11 cellular contexts compared by ENCODE assay signal in the genomic region with DNA sequence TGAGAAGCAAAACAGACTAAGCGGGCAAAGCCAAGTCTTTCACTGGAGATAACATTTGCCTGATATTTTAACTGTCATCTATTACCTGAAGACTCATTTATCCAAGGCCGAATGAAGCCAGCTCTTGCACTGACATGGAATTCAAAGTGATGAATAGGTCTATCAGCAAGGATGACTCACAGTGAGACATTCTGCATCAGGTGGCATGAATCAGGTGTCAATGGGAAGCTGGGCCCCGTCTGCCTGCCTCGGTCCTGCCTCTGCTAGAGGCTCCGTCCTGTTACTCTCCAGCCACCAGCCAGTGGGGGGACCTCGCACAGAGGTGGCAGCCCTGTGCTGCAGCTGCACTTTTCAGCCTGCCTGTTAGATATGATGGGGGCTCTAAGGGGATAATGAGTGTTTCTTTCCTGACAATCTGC. TPM values are rescaled to one million over a fixed set of nuclear protein-coding genes. Genes with fewer than 3 reads are reported as not detected.
DNase-seq lines count a peak whose midpoint lies in the region; ATAC-seq, FAIRE-seq and TF ChIP-seq lines count a peak whose summit lies in the region.
"Had no signal": no experiment of that assay in that cellular context is flagged by ENCODE, and none has a peak within 500 bp of the region (broad histone marks: within the 10 kb centered on the region; RNA-seq: fewer than 3 reads in every experiment).

No MANE protein-coding gene starts in this region.

- H3K27ac Mint-ChIP-seq in Calu3 (ENCODE audit: unreplicated experiment) (no peak overlapping the region), neural progenitor cell (no peak overlapping the region)

- H2AFZ ChIP-seq in PC-3 (ENCODE audit: low read length) = no peak overlapping the region
- H2AFZ ChIP-seq in fibroblast of lung (ENCODE audit: low read length) = no peak overlapping the region
- H2AFZ ChIP-seq in neural progenitor cell (replicated peaks) = no peak overlapping the region

- H3K9me3 Mint-ChIP-seq in Calu3 (ENCODE audit: low read depth, unreplicated experiment) (no peaks in the 10 kb centered on the region), neural progenitor cell (no peaks in the 10 kb centered on the region)

- no peaks in the 10 kb centered on the region for H4K20me1 ChIP-seq in PC-3 (ENCODE audit: low read length)
- H4K20me1 ChIP-seq in fibroblast of lung (ENCODE audit: control insufficient read depth, extremely low read depth, insufficient read depth, low read length) = no peaks in the 10 kb centered on the region
- no peaks in the 10 kb centered on the region for H4K20me1 ChIP-seq in neural progenitor cell (ENCODE audit: low read depth)

- intact Hi-C loops in Calu3 (cut with micrococcal nuclease; ENCODE audit: unreplicated experiment) = no loop called here
- intact Hi-C loops in PC-3 (cut with micrococcal nuclease) = no loop called here

- TF ChIP-seq CTCF in Calu3 (IDR thresholded peaks at IDR 0.05; ENCODE audit: unreplicated experiment) (no peak), PC-3 (conservative IDR thresholded peaks at IDR 0.05; ENCODE audit: low read depth, low read length) (peak; percentile 17; the same call in 1 of the 2 replicates), fibroblast of lung (conservative IDR thresholded peaks at IDR 0.05 in 1 of 2, IDR thresholded peaks at IDR 0.05 in 1 of 2; ENCODE audit: low read depth in 1 of 2, low read length in 2 of 2) (no peak), neural progenitor cell (IDR thresholded peaks at IDR 0.05) (no peak)

- H3K9ac ChIP-seq in PC-3 (ENCODE audit: low read length) = no peak overlapping the region
- peak overlapping the region; percentile 4 for H3K9ac ChIP-seq in fibroblast of lung (ENCODE audit: insufficient read depth, low read length)
- H3K9ac ChIP-seq in neural progenitor cell = no peak overlapping the region

- no TSS peak for BruUV-seq in Calu3 (replicated peaks; lab: Mats Ljungman, UMichigan)
- BruUV-seq in PC-3 (replicated peaks; lab: Mats Ljungman, UMichigan) = no TSS peak

- H3K4me1 ChIP-seq in PC-3 (ENCODE audit: insufficient read depth, low read length) = peaks cover 55% of the 10 kb centered on the region
- H3K4me1 ChIP-seq in fibroblast of lung (ENCODE audit: control insufficient read depth, extremely low read depth, insufficient read depth, low read length) = peaks cover 37% of the 10 kb centered on the region
- H3K4me1 ChIP-seq in neural progenitor cell = no peaks in the 10 kb centered on the region

- H3K79me2 ChIP-seq in PC-3 (ENCODE audit: low read length) (peaks cover 94% of the 10 kb centered on the region), fibroblast of lung (ENCODE audit: control insufficient read depth, insufficient read depth, low read length) (peaks cover 97% of the 10 kb centered on the region), neural progenitor cell (ENCODE audit: low read depth) (no peaks in the 10 kb centered on the region)

- DNase-seq in Calu3 (peak; percentile 27), PC-3 (peak; percentile 92), fibroblast of lung (ENCODE audit: low read depth in 2 of 2) (peak in 1 of 2 donors; percentile 82), neural progenitor cell (ENCODE audit: low spot score) (peak; percentile 12), HTR-8/SVneo (ENCODE audit: insufficient read length, low spot score) (no peak), NOMO-1 treated with DMSO at 0.1 percent for 48 hours (lab: John Stamatoyannopoulos, UW; ENCODE audit: unreplicated experiment) (no peak)
- DNase-seq: activated T-cell treated with anti-CD3 and anti-CD28 coated beads for 4 hours, DND-41 had no signal

- no peaks in the 10 kb centered on the region for H3K9me2 ChIP-seq in PC-3 (replicated peaks; ENCODE audit: low read length)

- H3K4me2 ChIP-seq in PC-3 (ENCODE audit: low read length) (peak overlapping the region; percentile 38), fibroblast of lung (ENCODE audit: extremely low read depth, insufficient read depth, low read length) (peak overlapping the region; percentile 26), neural progenitor cell (no peak overlapping the region)

- H3K27ac ChIP-seq in PC-3 (ENCODE audit: low read length) (peak overlapping the region; percentile 52), fibroblast of lung (ENCODE audit: insufficient read depth, low read length) (peak overlapping the region; percentile 28), neural progenitor cell (no peak overlapping the region)

- H3K4me1 Mint-ChIP-seq in Calu3 (ENCODE audit: low read depth, unreplicated experiment) (no peaks in the 10 kb centered on the region), neural progenitor cell (peaks cover 23% of the 10 kb centered on the region)

- no peak for FAIRE-seq in HTR-8/SVneo (lab: Jason Lieb, UNC)

- no peaks in the 10 kb centered on the region for H3K27me3 Mint-ChIP-seq in Calu3 (ENCODE audit: unreplicated experiment)
- peaks cover 2% of the 10 kb centered on the region for H3K27me3 Mint-ChIP-seq in neural progenitor cell (ENCODE audit: insufficient read depth, low read depth)

- H3K4me3 Mint-ChIP-seq in Calu3 (ENCODE audit: low read depth, unreplicated experiment) = no peak overlapping the region
- H3K4me3 Mint-ChIP-seq in neural progenitor cell = no peak overlapping the region

- POLR2A ChIA-PET in PC-3 (lab: Charles Lee; ENCODE audit: unreplicated experiment) = no interaction called here

- H3K9me3 ChIP-seq in PC-3 (ENCODE audit: low read length) = no peaks in the 10 kb centered on the region
- no peaks in the 10 kb centered on the region for H3K9me3 ChIP-seq in fibroblast of lung (ENCODE audit: control insufficient read depth, insufficient read depth, low read depth, low read length)
- H3K9me3 ChIP-seq in neural progenitor cell (ENCODE audit: low read depth) = no peaks in the 10 kb centered on the region
- H3K9me3 ChIP-seq: right lobe of liver had no signal

- H3K36me3 Mint-ChIP-seq in Calu3 (ENCODE audit: insufficient read depth, unreplicated experiment) (no peaks in the 10 kb centered on the region), neural progenitor cell (no peaks in the 10 kb centered on the region)

- CTCF ChIA-PET in Calu3 (lab: Charles Lee) (interaction anchor here (1.1 kb wide), 1 partner anchor 281 kb away, joined by 5 read pairs; no protein-coding TSS in a partner anchor), PC-3 (lab: Charles Lee) (interaction anchor here (0.5 to 0.7 kb wide), 2 partner anchors 11 to 237 kb away, joined by 3 read pairs; no protein-coding TSS in a partner anchor)

- no peaks in the 10 kb centered on the region for H3F3A ChIP-seq in PC-3 (ENCODE audit: low read length, unreplicated experiment)
- H3F3A ChIP-seq in neural progenitor cell (ENCODE audit: low read depth) = no peaks in the 10 kb centered on the region

- H3K4me3 ChIP-seq in PC-3 (ENCODE audit: low read length) (no peak overlapping the region), fibroblast of lung (replicated peaks in 1 of 4; ENCODE audit: control extremely low read depth in 1 of 4, insufficient read depth in 1 of 4, low read depth in 3 of 4, low read length in 4 of 4) (no peak overlapping the region), neural progenitor cell (no peak overlapping the region)
- H3K4me3 ChIP-seq: right lobe of liver had no signal

- no peaks in the 10 kb centered on the region for H3K27me3 ChIP-seq in PC-3 (ENCODE audit: low read length)
- no peaks in the 10 kb centered on the region for H3K27me3 ChIP-seq in fibroblast of lung (ENCODE audit: control insufficient read depth, insufficient read depth, low read length)
- no peaks in the 10 kb centered on the region for H3K27me3 ChIP-seq in neural progenitor cell
- H3K27me3 ChIP-seq: right lobe of liver had no signal

- ATAC-seq in PC-3 = peak; percentile 94
- no peak for ATAC-seq in HG03135 (IDR thresholded peaks at IDR 0.05; ENCODE audit: unreplicated experiment)
- ATAC-seq in HG02973 (IDR thresholded peaks at IDR 0.05; ENCODE audit: unreplicated experiment) = no peak

- no peaks in the 10 kb centered on the region for H3K36me3 ChIP-seq in PC-3 (ENCODE audit: low read depth, low read length)
- H3K36me3 ChIP-seq in fibroblast of lung (ENCODE audit: control insufficient read depth, insufficient read depth, low read length) = no peaks in the 10 kb centered on the region
- no peaks in the 10 kb centered on the region for H3K36me3 ChIP-seq in neural progenitor cell
- H3K36me3 ChIP-seq: right lobe of liver had no signal

RNA-seq across cellular contexts. Expression of a gene that starts 23.5 kb away (rescaled TPM):
- total RNA-seq in Calu3 (2022) (8.6 and 11.3 TPM in 2 replicates), PC-3 (2014; rRNA removed) (24.3 and 26.6 TPM in 2 replicates), fibroblast of lung (16.2 and 44.6 TPM in 2 replicates), neural progenitor cell (ENCODE audit: low replicate concordance) (2.0 and 3.1 TPM in 2 replicates)
- 22.0 and 25.2 TPM in 2 replicates for polyA plus RNA-seq in fibroblast of lung
- 19.6 and 23.0 TPM in 2 replicates for polyA plus RNA-seq in fibroblast of lung (2012)
- 38.8 and 44.0 TPM in 2 replicates for polyA minus RNA-seq in fibroblast of lung (ENCODE audit: low replicate concordance)

Comparison
In these comparisons a context has a peak if more than half of its experiments do, and no peak if none do; other contexts are left out.
1. DNase-seq: peak in Calu3 (single experiment), PC-3 (single experiment) and neural progenitor cell (single experiment); none in HTR-8/SVneo (single experiment) and NOMO-1 treated with DMSO at 0.1 percent for 48 hours (single experiment).